Comparison of ENCODE assay signal across 20 cellular contexts in the genomic region with DNA sequence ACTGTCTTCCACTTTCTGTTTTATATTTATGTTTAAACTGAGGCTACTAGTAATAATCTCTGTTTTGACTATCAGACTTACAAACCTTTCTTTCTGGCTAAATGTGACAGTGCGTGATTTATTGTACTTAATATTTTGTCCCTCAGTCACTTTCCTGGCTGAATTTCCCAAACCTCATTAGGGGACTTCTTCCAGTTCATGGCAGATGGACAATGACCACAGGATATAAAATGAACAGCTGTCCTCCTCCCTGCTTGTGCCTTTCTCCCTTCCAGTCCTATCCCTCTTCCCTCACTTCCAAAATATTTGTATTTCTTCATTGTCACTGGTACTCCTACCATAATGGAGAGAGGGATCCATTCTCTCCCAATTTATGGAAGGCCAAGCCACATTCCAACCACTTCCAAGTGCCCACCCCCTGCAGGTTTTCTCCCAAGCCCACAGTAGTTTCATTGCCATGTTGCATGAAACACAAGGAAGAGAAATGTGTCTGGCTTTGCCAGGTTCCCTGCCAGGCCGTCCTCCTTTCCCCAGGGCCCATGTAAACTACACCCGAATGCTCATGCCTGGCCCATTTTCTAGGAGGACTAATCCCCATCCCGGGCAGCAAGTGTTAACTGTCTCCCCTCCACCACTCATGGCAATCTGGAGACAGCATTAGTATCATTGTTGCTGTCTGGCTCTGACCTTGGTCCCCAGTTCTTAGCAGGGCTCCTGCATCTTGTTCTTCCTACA.
"Had no signal": no experiment of that assay in that cellular context is flagged by ENCODE, and none has a peak within 500 bp of the region (broad histone marks: within the 10 kb centered on the region; RNA-seq: fewer than 3 reads in every experiment).

No MANE protein-coding gene starts in this region.

- H3K4me3 Mint-ChIP-seq: activated CD8-positive, alpha-beta T cell treated with anti-CD3 and anti-CD28 coated beads, Interleukin-2, amount 10 ng/mL, durations not matched to agents 7 days and 5 days; activated naive CD4-positive, alpha-beta T cell treated with anti-CD3 and anti-CD28 coated beads, Interleukin-2, amount 50 U/mL, for 24 hours; memory B cell; natural killer cell treated with Interleukin-12 subunit alpha and Interleukin-12 subunit beta and Interleukin-15 and Interleukin-18, amount 100 ng/mL, for 72 hours had no signal

- ATAC-seq: activated CD8-positive, alpha-beta T cell treated with anti-CD3 and anti-CD28 coated beads, Interleukin-2, amount 10 ng/mL, durations not matched to agents 7 days and 5 days; esophagus mucosa; left ventricle myocardium superior; natural killer cell treated with Interleukin-12 subunit alpha and Interleukin-12 subunit beta and Interleukin-15 and Interleukin-18, amount 100 ng/mL, for 72 hours; right cardiac atrium; upper lobe of right lung had no signal

- H3K27me3 ChIP-seq: adrenal gland, cardiac muscle cell, stomach, testis, upper lobe of right lung had no signal

- H3K9me3 ChIP-seq: adrenal gland, stomach, testis, upper lobe of right lung had no signal

- H3K27me3 Mint-ChIP-seq: natural killer cell treated with Interleukin-12 subunit alpha and Interleukin-12 subunit beta and Interleukin-15 and Interleukin-18, amount 100 ng/mL, for 72 hours had no signal

- DNase-seq: activated CD4-positive, alpha-beta T cell treated with anti-CD3 and anti-CD28 coated beads for 4 hours; activated CD8-positive, alpha-beta memory T cell treated with anti-CD3 and anti-CD28 coated beads, Interleukin-2, amount 50 U/mL, for 4 hours; activated CD8-positive, alpha-beta T cell treated with anti-CD3 and anti-CD28 coated beads, Interleukin-2, amount 10 ng/mL, durations not matched to agents 7 days and 5 days; activated effector memory CD4-positive, alpha-beta T cell treated with anti-CD3 and anti-CD28 coated beads, Interleukin-2, amount 50 U/mL, for 16 hours; activated T-cell treated with anti-CD3 and anti-CD28 coated beads, Interleukin-2, amount 50 U/mL, for 48 hours; adrenal gland; hippocampal formation; kidney glomerular epithelial cell; left ventricle myocardium superior; occipital lobe; right cardiac atrium; stomach; T-helper 2 cell; testis; upper lobe of right lung had no signal

- H3K27ac ChIP-seq: adrenal gland, cardiac muscle cell, stomach, testis, upper lobe of right lung had no signal

- H3K4me1 ChIP-seq: adrenal gland, stomach, testis, upper lobe of right lung had no signal

- H3K9me3 Mint-ChIP-seq: activated naive CD4-positive, alpha-beta T cell treated with anti-CD3 and anti-CD28 coated beads, Interleukin-2, amount 50 U/mL, for 24 hours; memory B cell; natural killer cell treated with Interleukin-12 subunit alpha and Interleukin-12 subunit beta and Interleukin-15 and Interleukin-18, amount 100 ng/mL, for 72 hours had no signal

- H3K36me3 ChIP-seq: adrenal gland, cardiac muscle cell, stomach, upper lobe of right lung had no signal

- H3K4me3 ChIP-seq: adrenal gland, cardiac muscle cell, stomach, testis, upper lobe of right lung had no signal

- H3K36me3 Mint-ChIP-seq: activated naive CD4-positive, alpha-beta T cell treated with anti-CD3 and anti-CD28 coated beads, Interleukin-2, amount 50 U/mL, for 24 hours; memory B cell; natural killer cell treated with Interleukin-12 subunit alpha and Interleukin-12 subunit beta and Interleukin-15 and Interleukin-18, amount 100 ng/mL, for 72 hours had no signal

- H3K27ac Mint-ChIP-seq: activated CD8-positive, alpha-beta T cell treated with anti-CD3 and anti-CD28 coated beads, Interleukin-2, amount 10 ng/mL, durations not matched to agents 7 days and 5 days; activated naive CD4-positive, alpha-beta T cell treated with anti-CD3 and anti-CD28 coated beads, Interleukin-2, amount 50 U/mL, for 24 hours; memory B cell; natural killer cell treated with Interleukin-12 subunit alpha and Interleukin-12 subunit beta and Interleukin-15 and Interleukin-18, amount 100 ng/mL, for 72 hours had no signal

- H3K4me1 Mint-ChIP-seq: activated naive CD4-positive, alpha-beta T cell treated with anti-CD3 and anti-CD28 coated beads, Interleukin-2, amount 50 U/mL, for 24 hours; memory B cell had no signal
